Comparison of ENCODE assay signal across 8 cellular contexts in genomic region chr16:30923554-30924085, GRCh38. TPM values are rescaled to one million over a fixed set of nuclear protein-coding genes. Genes with fewer than 3 reads are reported as not detected.
A peak's percentile ranks its signal among the peaks of the same experiment; 100 is the strongest.
DNase-seq lines count a peak whose midpoint lies in the region; ATAC-seq and TF ChIP-seq lines count a peak whose summit lies in the region.

FBXL19 (plus strand) TSS chr16:30923572; CDS start chr16:30925755, 2,183 bp downstream.

- TF ChIP-seq CTCF in OCI-LY3 (IDR thresholded peaks at IDR 0.05; ENCODE audit: low read depth, low read length) = no peak
- TF ChIP-seq CTCF in omental fat pad (IDR thresholded peaks at IDR 0.05) = no peak

- H3K27ac ChIP-seq in OCI-LY3 (ENCODE audit: low read length) (peak within 1 kb of the TSS; percentile 72), muscle layer of colon (ENCODE audit: low read depth, low read length) (peak within 1 kb of the TSS; percentile 82)

- H3K9me3 ChIP-seq in OCI-LY3 (ENCODE audit: insufficient read depth, low read length) (no peaks in the 10 kb centered on the region), muscle layer of colon (ENCODE audit: low read length) (no peaks in the 10 kb centered on the region)

- no peaks in the 10 kb centered on the region for H3K27me3 ChIP-seq in OCI-LY3 (ENCODE audit: low read depth, low read length)
- H3K27me3 ChIP-seq in muscle layer of colon (ENCODE audit: control insufficient read depth in 1 of 2, insufficient read depth in 2 of 2, low read length in 2 of 2) = no peaks in the 10 kb centered on the region

- peaks cover 7% of the 10 kb centered on the region for H3K4me1 ChIP-seq in OCI-LY3 (ENCODE audit: low read length)
- peaks cover 21% of the 10 kb centered on the region for H3K4me1 ChIP-seq in muscle layer of colon (ENCODE audit: insufficient read depth, low read length)

- H3K36me3 ChIP-seq in OCI-LY3 (replicated peaks; ENCODE audit: low read depth, low read length) (no peaks in the 10 kb centered on the region), muscle layer of colon (ENCODE audit: insufficient read depth, low read length) (no peaks in the 10 kb centered on the region)

- peak within 1 kb of the TSS; percentile 93 for H3K4me2 ChIP-seq in OCI-LY3 (ENCODE audit: low read length)

- H2AFZ ChIP-seq in OCI-LY3 (ENCODE audit: low read depth, low read length) = peak within 1 kb of the TSS; percentile 49

- DNase-seq in ecto neural progenitor cell (ENCODE audit: low spot score) (peak; percentile 86), omental fat pad (ENCODE audit: low spot score) (no peak)

- ATAC-seq in GM18868 (IDR thresholded peaks at IDR 0.05; ENCODE audit: unreplicated experiment) (no peak), GM18517 (IDR thresholded peaks at IDR 0.05; ENCODE audit: unreplicated experiment) (no peak), omental fat pad (ENCODE audit: low FRiP score) (no peak), HG03432 (IDR thresholded peaks at IDR 0.05; ENCODE audit: unreplicated experiment) (no peak)

- H3K4me3 ChIP-seq in GM08714 (ENCODE audit: low read length) = peak within 1 kb of the TSS; percentile 67
- peak within 1 kb of the TSS; percentile 79 for H3K4me3 ChIP-seq in OCI-LY3 (ENCODE audit: low read length)
- peak within 1 kb of the TSS; percentile 77 to 83 for H3K4me3 ChIP-seq in muscle layer of colon (ENCODE audit: low read depth in 1 of 2, low read length in 2 of 2)

- H4K20me1 ChIP-seq in OCI-LY3 (ENCODE audit: insufficient read depth, low read length) = no peaks in the 10 kb centered on the region

- peak within 1 kb of the TSS; percentile 85 for H3K9ac ChIP-seq in OCI-LY3 (ENCODE audit: low read length)
- peak within 1 kb of the TSS; percentile 35 for H3K9ac ChIP-seq in muscle layer of colon (ENCODE audit: low read length)

- no peaks in the 10 kb centered on the region for H3K79me2 ChIP-seq in OCI-LY3 (ENCODE audit: low read length)

RNA-seq across cellular contexts. Expression of gene FBXL19, which starts in this region (rescaled TPM):
- total RNA-seq in omental fat pad = 1 to 10 TPM; 4.7 to 9.1 (median 6.9) TPM
